Comparison of ENCODE assay signal across 16 cellular contexts in genomic region chr9:79975471-79976316, GRCh38.
DNase-seq lines count a peak whose midpoint lies in the region; ATAC-seq and TF ChIP-seq lines count a peak whose summit lies in the region.
"Had no signal": no experiment of that assay in that cellular context is flagged by ENCODE, and none has a peak within 500 bp of the region (broad histone marks: within the 10 kb centered on the region; RNA-seq: fewer than 3 reads in every experiment).

No MANE protein-coding gene starts in this region.

- ATAC-seq in GM18858 (IDR thresholded peaks at IDR 0.05; ENCODE audit: unreplicated experiment) (no peak), HG03159 (IDR thresholded peaks at IDR 0.05; ENCODE audit: unreplicated experiment) (no peak)

- peaks cover 1% of the 10 kb centered on the region for H3K4me1 ChIP-seq in ovary (ENCODE audit: insufficient read depth)
- H3K4me1 ChIP-seq: BLaER1 treated with 17β-estradiol and CSF1 and Interleukin-3, amounts not matched to agents 10 nM and 100 nM had no signal

- no peak for TF ChIP-seq POLR2A in ovary (IDR thresholded peaks at IDR 0.05)

- no peaks in the 10 kb centered on the region for H3K27me3 ChIP-seq in ovary
- H3K27me3 ChIP-seq: BLaER1 treated with 17β-estradiol and CSF1 and Interleukin-3, amounts not matched to agents 10 nM and 100 nM; neutrophil had no signal

- no peak overlapping the region for H3K4me3 Mint-ChIP-seq in chondrocyte (ENCODE audit: unreplicated experiment)
- H3K4me3 Mint-ChIP-seq: activated CD4-positive, alpha-beta memory T cell treated with anti-CD3 and anti-CD28 coated beads for 36 hours had no signal

- no peak overlapping the region for H3K27ac Mint-ChIP-seq in chondrocyte (ENCODE audit: unreplicated experiment)
- H3K27ac Mint-ChIP-seq: activated CD4-positive, alpha-beta memory T cell treated with anti-CD3 and anti-CD28 coated beads for 36 hours had no signal

- intact Hi-C loops in ovary (cut with DNase I), result no loop called here

- TF ChIP-seq EP300 in ovary (IDR thresholded peaks at IDR 0.05), result no peak

- no peak overlapping the region for H3K27ac ChIP-seq in ovary
- H3K27ac ChIP-seq: BLaER1 treated with 17β-estradiol and CSF1 and Interleukin-3, amounts not matched to agents 10 nM and 100 nM; neutrophil had no signal

- H3K4me3 ChIP-seq in epithelial cell of proximal tubule (ENCODE audit: low read depth, low read length) (no peak overlapping the region), ovary (no peak overlapping the region)
- H3K4me3 ChIP-seq: BLaER1 treated with 17β-estradiol and CSF1 and Interleukin-3, amounts not matched to agents 10 nM and 100 nM; lung; smooth muscle cell had no signal

- H3K9me3 Mint-ChIP-seq in chondrocyte (ENCODE audit: low read depth), result no peaks in the 10 kb centered on the region
- H3K9me3 Mint-ChIP-seq: activated CD4-positive, alpha-beta memory T cell treated with anti-CD3 and anti-CD28 coated beads for 36 hours had no signal

- no peaks in the 10 kb centered on the region for H3K36me3 Mint-ChIP-seq in chondrocyte (ENCODE audit: low read depth)
- H3K36me3 Mint-ChIP-seq: activated CD4-positive, alpha-beta memory T cell treated with anti-CD3 and anti-CD28 coated beads for 36 hours had no signal

- H3K27me3 Mint-ChIP-seq in chondrocyte (ENCODE audit: low read depth), result no peaks in the 10 kb centered on the region

- no peaks in the 10 kb centered on the region for H3K36me3 ChIP-seq in ovary
- H3K36me3 ChIP-seq: BLaER1 treated with 17β-estradiol and CSF1 and Interleukin-3, amounts not matched to agents 10 nM and 100 nM; neutrophil had no signal

- TF ChIP-seq CTCF in epithelial cell of proximal tubule (conservative IDR thresholded peaks at IDR 0.05; ENCODE audit: low read depth, low read length), result peak; percentile 32
- TF ChIP-seq CTCF in ovary (IDR thresholded peaks at IDR 0.05), result no peak
- no peak for TF ChIP-seq CTCF in chondrocyte (IDR thresholded peaks at IDR 0.05)

- 39 to 72% (median 56%) methylated on average over 11 of the region's 11 CpGs for WGBS in ovary, 3 donors

- no peaks in the 10 kb centered on the region for H3K9me3 ChIP-seq in ovary
- H3K9me3 ChIP-seq: neutrophil had no signal

- peaks cover 27% of the 10 kb centered on the region for H3K4me1 Mint-ChIP-seq in chondrocyte (ENCODE audit: low read depth)

- DNase-seq in DMS153 (lab: John Stamatoyannopoulos, UW), result peak; percentile 63
- DNase-seq in NCI-H2227 (lab: John Stamatoyannopoulos, UW; ENCODE audit: unreplicated experiment), result peak; percentile 46
- no peak for DNase-seq in epithelial cell of proximal tubule (ENCODE audit: low read depth)
- peak in 3 of 5 donors; percentile 26 to 49 (median 43) for DNase-seq in ovary
- DNase-seq in chondrocyte (ENCODE audit: low spot score), result no peak
- no peak for DNase-seq in T-helper 1 cell
- DNase-seq: activated CD4-positive, alpha-beta memory T cell treated with anti-CD3 and anti-CD28 coated beads for 36 hours; activated effector memory CD4-positive, alpha-beta T cell treated with anti-CD3 and anti-CD28 coated beads, Interleukin-2, amount 50 U/mL, for 16 hours; aorta; Karpas-422 had no signal

Comparison
In these comparisons a context has a peak if more than half of its experiments do, and no peak if none do; other contexts are left out.
1. DNase-seq: peak in DMS153 (single experiment), NCI-H2227 (single experiment) and ovary (3 of 5); none in epithelial cell of proximal tubule (single experiment), chondrocyte (single experiment) and T-helper 1 cell (0 of 5).